22 cellular contexts compared by ENCODE assay signal in genomic region chr2:20156051-20156730, GRCh38.
"Had no signal": no experiment of that assay in that cellular context is flagged by ENCODE, and none has a peak within 500 bp of the region (broad histone marks: within the 10 kb centered on the region; RNA-seq: fewer than 3 reads in every experiment).

No MANE protein-coding gene starts in this region.

- H3K4me3 Mint-ChIP-seq: activated CD8-positive, alpha-beta memory T cell treated with anti-CD3 and anti-CD28 coated beads, Interleukin-2, amount 10 ng/mL, durations not matched to agents 7 days and 5 days; activated naive CD4-positive, alpha-beta T cell treated with anti-CD3 and anti-CD28 coated beads for 36 hours; activated naive CD8-positive, alpha-beta T cell; activated T-cell treated with anti-CD3 and anti-CD28 coated beads, Interleukin-2, amount 50 U/mL, for 4 hours; brain; central memory CD8-positive, alpha-beta T cell; T-helper 17 cell; WTC11 had no signal

- H3K4me1 Mint-ChIP-seq: activated CD8-positive, alpha-beta memory T cell treated with anti-CD3 and anti-CD28 coated beads, Interleukin-2, amount 10 ng/mL, durations not matched to agents 7 days and 5 days; central memory CD8-positive, alpha-beta T cell; T-helper 17 cell had no signal

- DNase-seq: activated CD4-positive, alpha-beta T cell treated with anti-CD3 and anti-CD28 coated beads for 48 hours; activated CD4-positive, alpha-beta T cell treated with anti-CD3 and anti-CD28 coated beads, Interleukin-2, amount 50 U/mL, for 4 hours; activated CD4-positive, CD25-positive, alpha-beta regulatory T cell treated with anti-CD3 and anti-CD28 coated beads, Interleukin-2, amount 50 U/mL, for 72 hours; activated CD8-positive, alpha-beta memory T cell treated with anti-CD3 and anti-CD28 coated beads, Interleukin-2, amount 10 ng/mL, durations not matched to agents 7 days and 5 days; activated effector memory CD4-positive, alpha-beta T cell treated with anti-CD3 and anti-CD28 coated beads, Interleukin-2, amount 50 U/mL, for 16 hours; activated naive CD4-positive, alpha-beta T cell treated with anti-CD3 and anti-CD28 coated beads for 36 hours; activated T-cell treated with anti-CD3 and anti-CD28 coated beads, Interleukin-2, amount 50 U/mL, for 4 hours; amygdala; MG63; MV-4-11; NCI-H1436 treated with DMSO at 0.1 percent for 48 hours; NCI-H187; NCI-H446 treated with DMSO at 0.1 percent for 48 hours; NCI-H524 treated with DMSO at 0.1 percent for 48 hours; PC-9; SIG-M5; T-helper 17 cell; T-helper 9 cell had no signal

- H3K9me3 Mint-ChIP-seq: central memory CD8-positive, alpha-beta T cell had no signal

- H3K9me3 ChIP-seq: MG63 had no signal

- H3K4me2 ChIP-seq: PC-9 had no signal

- H3K36me3 ChIP-seq: MG63 had no signal

- H3K4me3 ChIP-seq: MG63, PC-9 had no signal

- H2AFZ ChIP-seq: PC-9 had no signal

- H3K27me3 ChIP-seq: MG63 had no signal

- ATAC-seq: activated CD8-positive, alpha-beta memory T cell treated with anti-CD3 and anti-CD28 coated beads, Interleukin-2, amount 10 ng/mL, durations not matched to agents 7 days and 5 days; activated T-cell treated with anti-CD3 and anti-CD28 coated beads, Interleukin-2, amount 50 U/mL, for 4 hours; T-helper 17 cell; WTC11 had no signal

- H3K36me3 Mint-ChIP-seq: activated CD8-positive, alpha-beta memory T cell treated with anti-CD3 and anti-CD28 coated beads, Interleukin-2, amount 10 ng/mL, durations not matched to agents 7 days and 5 days; activated naive CD8-positive, alpha-beta T cell; brain; WTC11 had no signal

- H3K27ac ChIP-seq: PC-9 had no signal

- H3K27ac Mint-ChIP-seq: activated CD8-positive, alpha-beta memory T cell treated with anti-CD3 and anti-CD28 coated beads, Interleukin-2, amount 10 ng/mL, durations not matched to agents 7 days and 5 days; activated naive CD4-positive, alpha-beta T cell treated with anti-CD3 and anti-CD28 coated beads for 36 hours; activated naive CD8-positive, alpha-beta T cell; brain; T-helper 17 cell; WTC11 had no signal
